ENCODE assay signal across 23 cellular contexts in the genomic region with DNA sequence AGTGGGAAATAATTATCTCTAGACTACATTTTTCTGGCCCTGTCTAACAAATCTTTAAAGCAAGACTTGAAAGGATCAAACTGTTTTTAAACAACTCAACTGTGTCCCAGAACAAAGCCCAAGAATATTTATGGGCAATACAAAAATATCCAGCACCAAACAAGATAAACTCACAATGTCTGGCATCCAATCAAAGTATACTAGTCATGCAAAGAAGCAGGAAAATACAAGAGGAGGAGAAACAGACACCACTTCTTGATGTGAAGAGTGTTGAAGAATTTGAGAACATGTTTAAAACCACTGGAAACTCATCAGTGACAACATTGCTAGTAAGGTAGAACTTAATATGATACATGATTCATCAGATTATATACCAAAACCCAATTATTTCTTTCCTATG.
DNase-seq lines count a peak whose midpoint lies in the region; ATAC-seq and TF ChIP-seq lines count a peak whose summit lies in the region.
"Had no signal": no experiment of that assay in that cellular context is flagged by ENCODE, and none has a peak within 500 bp of the region (broad histone marks: within the 10 kb centered on the region; RNA-seq: fewer than 3 reads in every experiment).

No MANE protein-coding gene starts in this region.

- TF ChIP-seq CTCF in AG10803 (conservative IDR thresholded peaks at IDR 0.05; ENCODE audit: low read length) (no peak), endodermal cell (conservative IDR thresholded peaks at IDR 0.05) (no peak), BE2C (IDR thresholded peaks at IDR 0.05; ENCODE audit: low read depth, low read length) (no peak)

- ATAC-seq in HG03039 (IDR thresholded peaks at IDR 0.05; ENCODE audit: unreplicated experiment) = no peak
- no peak for ATAC-seq in HG03097 (IDR thresholded peaks at IDR 0.05; ENCODE audit: low FRiP score, unreplicated experiment)
- ATAC-seq in GM18858 (IDR thresholded peaks at IDR 0.05; ENCODE audit: unreplicated experiment) = no peak
- ATAC-seq: stimulated activated naive B cell treated with anti-CD40 and anti-IgM and Interleukin-4, amounts not matched to agents 10 μg/mL and 1 μg/mL and 100 μg/mL, for 72 hours had no signal

- H3K36me3 ChIP-seq in endodermal cell (ENCODE audit: control insufficient read depth, insufficient read depth, low read length) (no peaks in the 10 kb centered on the region), muscle layer of colon (ENCODE audit: insufficient read depth, low read length) (no peaks in the 10 kb centered on the region), BE2C (no peaks in the 10 kb centered on the region)

- H3K9ac ChIP-seq in endodermal cell (ENCODE audit: extremely low read depth, low read length, poor library complexity, severe bottlenecking) = no peak overlapping the region
- no peak overlapping the region for H3K9ac ChIP-seq in muscle layer of colon (ENCODE audit: low read length)

- H3K9me3 Mint-ChIP-seq in endodermal cell = peaks cover 2% of the 10 kb centered on the region
- H3K9me3 Mint-ChIP-seq: neural crest cell; stimulated activated naive B cell treated with anti-CD40 and anti-IgM and Interleukin-4, amounts not matched to agents 10 μg/mL and 1 μg/mL and 100 μg/mL, for 72 hours had no signal

- H3K4me3 Mint-ChIP-seq in endodermal cell = no peak overlapping the region
- H3K4me3 Mint-ChIP-seq: CD4-positive, CD25-positive, alpha-beta regulatory T cell; neural crest cell; stimulated activated naive B cell treated with anti-CD40 and anti-IgM and Interleukin-4, amounts not matched to agents 10 μg/mL and 1 μg/mL and 100 μg/mL, for 72 hours had no signal

- no peaks in the 10 kb centered on the region for H3K36me3 Mint-ChIP-seq in endodermal cell (ENCODE audit: low read depth)
- H3K36me3 Mint-ChIP-seq: CD4-positive, CD25-positive, alpha-beta regulatory T cell; stimulated activated naive B cell treated with anti-CD40 and anti-IgM and Interleukin-4, amounts not matched to agents 10 μg/mL and 1 μg/mL and 100 μg/mL, for 72 hours had no signal

- H3K4me3 ChIP-seq in AG10803 (ENCODE audit: low read length) (no peak overlapping the region), endodermal cell (ENCODE audit: low read length) (peak overlapping the region; percentile 6), muscle layer of colon (ENCODE audit: low read depth in 1 of 2, low read length in 2 of 2) (no peak overlapping the region), BE2C (ENCODE audit: low read depth, low read length) (no peak overlapping the region)
- H3K4me3 ChIP-seq: skin epidermis, testis had no signal

- H3K27ac Mint-ChIP-seq in endodermal cell = peak overlapping the region; percentile 4
- H3K27ac Mint-ChIP-seq: CD4-positive, CD25-positive, alpha-beta regulatory T cell; stimulated activated naive B cell treated with anti-CD40 and anti-IgM and Interleukin-4, amounts not matched to agents 10 μg/mL and 1 μg/mL and 100 μg/mL, for 72 hours had no signal

- H3K9me3 ChIP-seq in endodermal cell (ENCODE audit: control insufficient read depth, low read length) (no peaks in the 10 kb centered on the region), muscle layer of colon (ENCODE audit: low read length) (no peaks in the 10 kb centered on the region), BE2C (no peaks in the 10 kb centered on the region)
- H3K9me3 ChIP-seq: testis had no signal

- peaks cover 9% of the 10 kb centered on the region for H3K27me3 Mint-ChIP-seq in endodermal cell (ENCODE audit: insufficient read depth)
- H3K27me3 Mint-ChIP-seq: CD4-positive, CD25-positive, alpha-beta regulatory T cell had no signal

- DNase-seq in AG10803 (ENCODE audit: low read depth) (peak; percentile 53), HCEC 1CT (peak; percentile 11), endodermal cell (no peak), BE2C (no peak)
- DNase-seq: ACHN; activated CD4-positive, alpha-beta T cell treated with anti-CD3 and anti-CD28 coated beads for 48 hours; activated naive CD4-positive, alpha-beta T cell treated with anti-CD3 and anti-CD28 coated beads, Interleukin-2, amount 50 U/mL, for 16 hours; activated T-cell treated with anti-CD3 and anti-CD28 coated beads, Interleukin-2, amount 50 U/mL, for 48 hours; CD4-positive, CD25-positive, alpha-beta regulatory T cell; cerebellar nuclear complex; DMS153; GF-D8; midbrain; NCI-H2107; stimulated activated naive B cell treated with anti-CD40 and anti-IgM and Interleukin-4, amounts not matched to agents 10 μg/mL and 1 μg/mL and 100 μg/mL, for 72 hours; T-helper 1 cell; testis had no signal

- H3K4me1 ChIP-seq in endodermal cell (ENCODE audit: control insufficient read depth, insufficient read depth, low read length) = peaks cover 4% of the 10 kb centered on the region
- H3K4me1 ChIP-seq in muscle layer of colon (ENCODE audit: insufficient read depth, low read length) = peaks cover 37% of the 10 kb centered on the region
- peaks cover 15% of the 10 kb centered on the region for H3K4me1 ChIP-seq in BE2C
- H3K4me1 ChIP-seq: testis had no signal

- H3K27me3 ChIP-seq in endodermal cell (ENCODE audit: control insufficient read depth, insufficient read depth, low read length, poor library complexity, severe bottlenecking) = no peaks in the 10 kb centered on the region
- no peaks in the 10 kb centered on the region for H3K27me3 ChIP-seq in muscle layer of colon (ENCODE audit: control insufficient read depth in 1 of 2, insufficient read depth in 2 of 2, low read length in 2 of 2)
- H3K27me3 ChIP-seq in BE2C = no peaks in the 10 kb centered on the region
- H3K27me3 ChIP-seq: testis had no signal

- peaks cover 19% of the 10 kb centered on the region for H3K4me1 Mint-ChIP-seq in endodermal cell
- H3K4me1 Mint-ChIP-seq: CD4-positive, CD25-positive, alpha-beta regulatory T cell had no signal

- H3K27ac ChIP-seq in endodermal cell (ENCODE audit: low read depth, low read length) (no peak overlapping the region), muscle layer of colon (ENCODE audit: low read depth, low read length) (peak overlapping the region; percentile 0)
- H3K27ac ChIP-seq: skin epidermis, testis had no signal

Comparison
In these comparisons a context has a peak if more than half of its experiments do, and no peak if none do; other contexts are left out.
1. DNase-seq: peak in AG10803 (single experiment) and HCEC 1CT (single experiment); none in endodermal cell (single experiment) and BE2C (single experiment).